In the genomic region with DNA sequence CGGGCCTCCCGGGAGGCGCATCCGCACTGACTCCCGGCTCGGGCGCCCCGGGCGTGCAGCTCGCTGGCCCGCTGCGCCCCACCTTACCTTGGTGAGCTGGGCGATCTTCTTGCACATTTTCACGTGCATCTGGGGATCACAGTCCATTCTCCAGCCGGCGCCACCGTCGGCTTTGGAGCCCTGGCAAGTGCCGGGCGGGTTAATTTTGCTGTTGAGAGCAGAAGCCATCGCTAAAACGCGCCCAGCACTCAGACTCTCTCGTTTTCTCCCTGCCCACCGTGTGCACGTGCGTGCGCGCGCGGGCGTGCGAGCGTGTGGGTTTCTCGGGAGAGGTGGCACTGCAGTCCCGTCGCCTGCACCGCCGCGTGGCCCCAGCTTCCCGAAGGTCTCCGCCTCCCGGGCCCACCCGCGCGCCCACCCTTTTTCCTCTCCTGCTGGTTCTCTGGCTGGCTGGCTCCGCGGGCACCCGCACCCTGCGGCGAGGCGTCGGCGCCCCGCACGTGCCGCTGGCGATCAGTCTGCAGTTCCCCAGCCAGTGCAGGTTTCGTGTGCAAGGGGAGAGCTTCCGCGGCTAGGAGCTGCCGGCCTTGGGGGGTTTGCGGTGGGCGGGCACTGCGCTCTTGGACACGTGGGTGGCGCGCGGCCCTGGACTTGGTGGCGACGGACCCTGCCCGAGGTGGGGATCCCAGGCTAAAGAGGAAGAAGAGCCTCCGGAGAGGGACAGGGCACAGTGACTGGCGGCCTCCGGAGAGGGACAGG, we compare ENCODE assay signal across 8 cellular contexts. TPM values are rescaled to one million over a fixed set of nuclear protein-coding genes. Genes with fewer than 3 reads are reported as not detected.
A peak's percentile ranks its signal among the peaks of the same experiment; 100 is the strongest.
DNase-seq lines count a peak whose midpoint lies in the region; ATAC-seq and TF ChIP-seq lines count a peak whose summit lies in the region.

A gene (minus strand): TSS at position 550 of the 759 bp plus-strand sequence. CDS start 322 bp downstream, at position 228.

- no peak within 1 kb of the TSS for H3K27ac Mint-ChIP-seq in activated naive CD4-positive, alpha-beta T cell treated with anti-CD3 and anti-CD28 coated beads, Interleukin-2, amount 10 ng/mL, durations not matched to agents 7 days and 5 days

- H3K9me3 Mint-ChIP-seq in activated naive CD4-positive, alpha-beta T cell treated with anti-CD3 and anti-CD28 coated beads, Interleukin-2, amount 10 ng/mL, durations not matched to agents 7 days and 5 days: no peaks in the 10 kb centered on the region

- no peaks in the 10 kb centered on the region for H3K36me3 Mint-ChIP-seq in activated naive CD4-positive, alpha-beta T cell treated with anti-CD3 and anti-CD28 coated beads, Interleukin-2, amount 10 ng/mL, durations not matched to agents 7 days and 5 days

- H3K4me1 Mint-ChIP-seq in activated naive CD4-positive, alpha-beta T cell treated with anti-CD3 and anti-CD28 coated beads, Interleukin-2, amount 10 ng/mL, durations not matched to agents 7 days and 5 days: peaks cover 8% of the 10 kb centered on the region

- no peaks in the 10 kb centered on the region for H3K9me3 ChIP-seq in testis

- 1% methylated on average over 31 to 66 of the region's 75 CpGs for WGBS in testis, 2 donors

- H3K27ac ChIP-seq in brain microvascular endothelial cell (no peak within 1 kb of the TSS), testis (no peak within 1 kb of the TSS)

- DNase-seq in activated naive CD4-positive, alpha-beta T cell treated with anti-CD3 and anti-CD28 coated beads, Interleukin-2, amount 50 U/mL, for 16 hours: peak; percentile 11
- no peak for DNase-seq in activated naive CD4-positive, alpha-beta T cell treated with anti-CD3 and anti-CD28 coated beads, Interleukin-2, amount 10 ng/mL, durations not matched to agents 7 days and 5 days
- no peak for DNase-seq in brain microvascular endothelial cell
- DNase-seq in left kidney (ENCODE audit: low read depth, low spot score): peak; percentile 74
- DNase-seq in testis: no peak

- H3K4me3 ChIP-seq in brain microvascular endothelial cell (ENCODE audit: low read depth, low read length) (peak within 1 kb of the TSS; percentile 46), testis (peak within 1 kb of the TSS; percentile 19 to 49)

- no peak for TF ChIP-seq CTCF in brain microvascular endothelial cell (IDR thresholded peaks at IDR 0.05; ENCODE audit: low read depth, low read length, missing control alignments)
- TF ChIP-seq CTCF in testis (IDR thresholded peaks at IDR 0.05): no peak

- TF ChIP-seq POLR2A in testis (IDR thresholded peaks at IDR 0.05): no peak

- intact Hi-C loops in testis (cut with DNase I; ENCODE audit: low total_unique reads): no loop called here

- H3K4me3 Mint-ChIP-seq in activated naive CD4-positive, alpha-beta T cell treated with anti-CD3 and anti-CD28 coated beads, Interleukin-2, amount 10 ng/mL, durations not matched to agents 7 days and 5 days: no peak within 1 kb of the TSS

- peaks cover 6% of the 10 kb centered on the region for H3K4me1 ChIP-seq in testis

- CTCF ChIA-PET in activated naive CD4-positive, alpha-beta T cell treated with anti-CD3 and anti-CD28 coated beads, Interleukin-2, amount 10 ng/mL, durations not matched to agents 7 days and 5 days (lab: Charles Lee): no interaction called here

- H3K27me3 Mint-ChIP-seq in activated naive CD4-positive, alpha-beta T cell treated with anti-CD3 and anti-CD28 coated beads, Interleukin-2, amount 10 ng/mL, durations not matched to agents 7 days and 5 days: peaks cover 45% of the 10 kb centered on the region

- no peak for ATAC-seq in HG02610 (IDR thresholded peaks at IDR 0.05; ENCODE audit: unreplicated experiment)
- no peak for ATAC-seq in HG03280 (IDR thresholded peaks at IDR 0.05; ENCODE audit: unreplicated experiment)
- ATAC-seq in HG03565 (IDR thresholded peaks at IDR 0.05; ENCODE audit: unreplicated experiment): no peak

- in situ Hi-C loops in brain microvascular endothelial cell (cut with HindIII; ENCODE audit: low pct_ligation_motif_present, low sequenced_read_pairs): no loop called here

- H3K36me3 ChIP-seq in brain microvascular endothelial cell (replicated peaks): no peaks in the 10 kb centered on the region
- no peaks in the 10 kb centered on the region for H3K36me3 ChIP-seq in testis (ENCODE audit: low read depth, missing control alignments)

- H3K27me3 ChIP-seq in brain microvascular endothelial cell (replicated peaks) (peaks cover 28% of the 10 kb centered on the region), testis (no peaks in the 10 kb centered on the region)

RNA-seq across cellular contexts. Expression of the gene that starts here (rescaled TPM):
- total RNA-seq in testis: under 1 TPM; 0.08 to 0.19 TPM
- polyA plus RNA-seq in testis (ENCODE audit: insufficient read depth, low read depth, low replicate concordance): 0.26 TPM

Comparison
In these comparisons a context has a peak if more than half of its experiments do, and no peak if none do; other contexts are left out.
1. DNase-seq: peak in activated naive CD4-positive, alpha-beta T cell treated with anti-CD3 and anti-CD28 coated beads, Interleukin-2, amount 50 U/mL, for 16 hours (single experiment) and left kidney (single experiment); none in activated naive CD4-positive, alpha-beta T cell treated with anti-CD3 and anti-CD28 coated beads, Interleukin-2, amount 10 ng/mL, durations not matched to agents 7 days and 5 days (single experiment), brain microvascular endothelial cell (single experiment) and testis (single experiment).